ENCODE assay signal across 20 cellular contexts in the genomic region with DNA sequence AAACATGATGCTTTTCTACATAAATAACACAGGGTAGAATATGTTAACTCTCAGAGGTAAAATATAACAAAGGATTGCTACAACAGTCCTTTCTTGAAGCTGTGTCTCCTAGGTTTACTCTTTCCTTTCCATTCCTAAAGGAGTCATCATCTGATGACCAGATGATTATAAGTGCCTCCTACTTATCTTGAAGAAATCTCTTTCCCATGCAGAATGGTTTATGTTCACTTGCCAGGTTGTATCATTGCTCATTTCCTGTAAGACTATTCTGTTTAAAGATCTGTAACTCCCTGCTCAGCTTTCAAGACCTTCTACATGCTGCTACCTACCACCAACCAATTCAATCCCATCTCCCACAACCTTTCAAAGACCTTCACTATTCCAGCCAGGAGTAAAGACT. TPM values are rescaled to one million over a fixed set of nuclear protein-coding genes. Genes with fewer than 3 reads are reported as not detected.
A peak's percentile ranks its signal among the peaks of the same experiment; 100 is the strongest.
DNase-seq lines count a peak whose midpoint lies in the region; ATAC-seq and TF ChIP-seq lines count a peak whose summit lies in the region.
"Had no signal": no experiment of that assay in that cellular context is flagged by ENCODE, and none has a peak within 500 bp of the region (broad histone marks: within the 10 kb centered on the region; RNA-seq: fewer than 3 reads in every experiment).

No MANE protein-coding gene starts in this region.

- H2AFZ ChIP-seq in GM23248: no peak overlapping the region
- no peak overlapping the region for H2AFZ ChIP-seq in neural progenitor cell (replicated peaks)

- in situ Hi-C loops in GM23248 (cut with MboI): no loop called here

- H3K4me3 ChIP-seq in GM23248 (0 out of 2 replicates have a peak overlapping the region, but pooled peaks have one; percentile 33), fibroblast of villous mesenchyme (ENCODE audit: low read depth, low read length) (no peak overlapping the region), neural progenitor cell (no peak overlapping the region)
- H3K4me3 ChIP-seq: cardiac muscle cell, upper lobe of left lung had no signal

- no peak overlapping the region for H3K4me3 Mint-ChIP-seq in neural progenitor cell
- H3K4me3 Mint-ChIP-seq: activated CD4-positive, alpha-beta T cell treated with anti-CD3 and anti-CD28 coated beads for 36 hours had no signal

- no peaks in the 10 kb centered on the region for H3K4me1 Mint-ChIP-seq in neural progenitor cell
- H3K4me1 Mint-ChIP-seq: activated CD4-positive, alpha-beta T cell treated with anti-CD3 and anti-CD28 coated beads for 36 hours had no signal

- H3K27me3 ChIP-seq in GM23248 (replicated peaks; ENCODE audit: insufficient read depth) (no peaks in the 10 kb centered on the region), neural progenitor cell (no peaks in the 10 kb centered on the region)
- H3K27me3 ChIP-seq: cardiac muscle cell, upper lobe of left lung had no signal

- H3K4me1 ChIP-seq in GM23248 (ENCODE audit: insufficient read depth) (peaks cover 19% of the 10 kb centered on the region), neural progenitor cell (no peaks in the 10 kb centered on the region)
- H3K4me1 ChIP-seq: upper lobe of left lung had no signal

- peak overlapping the region; percentile 58 for H3K4me2 ChIP-seq in GM23248 (ENCODE audit: unreplicated experiment)
- H3K4me2 ChIP-seq in neural progenitor cell: no peak overlapping the region

- peaks cover 2% of the 10 kb centered on the region for H3K27me3 Mint-ChIP-seq in neural progenitor cell (ENCODE audit: insufficient read depth, low read depth)
- H3K27me3 Mint-ChIP-seq: activated CD4-positive, alpha-beta T cell treated with anti-CD3 and anti-CD28 coated beads for 36 hours had no signal

- peak; percentile 62 for DNase-seq in A172 (ENCODE audit: low spot score)
- DNase-seq in GM23248: peak; percentile 86
- peak; percentile 87 for DNase-seq in amniotic epithelial cell (ENCODE audit: low read depth)
- peak; percentile 93 for DNase-seq in fibroblast of villous mesenchyme (ENCODE audit: low read depth)
- no peak for DNase-seq in neural progenitor cell (ENCODE audit: low spot score)
- no peak for DNase-seq in NCI-H2107 treated with DMSO at 0.1 percent for 48 hours (lab: John Stamatoyannopoulos, UW; ENCODE audit: unreplicated experiment)
- no peak for DNase-seq in NCI-H2171 treated with DMSO at 0.1 percent for 48 hours (lab: John Stamatoyannopoulos, UW)
- DNase-seq: activated CD4-positive, alpha-beta T cell treated with anti-CD3 and anti-CD28 coated beads for 36 hours; activated CD8-positive, alpha-beta memory T cell treated with anti-CD3 and anti-CD28 coated beads, Interleukin-2, amount 50 U/mL, for 48 hours; activated naive CD4-positive, alpha-beta T cell treated with Interleukin-2 at 50 U/mL for 16 hours; effector memory CD4-positive, alpha-beta T cell; GF-D8; NCI-H1105; nucleus accumbens; SHP77 treated with DMSO at 0.1 percent for 48 hours; stimulated activated CD4-positive, alpha-beta T cell treated with anti-CD3 and anti-CD28 coated beads, Interleukin-12 subunit alpha, Interleukin-12 subunit beta, amount 100 ng/mL, for 4 hours; stimulated activated naive CD8-positive, alpha-beta T cell treated with anti-CD3 and anti-CD28 coated beads, Interleukin-15, Interleukin-2, amounts not matched to agents 100 U/mL and 50 U/mL, for 24 hours; upper lobe of left lung had no signal

- peaks cover 12% of the 10 kb centered on the region for H3K36me3 Mint-ChIP-seq in neural progenitor cell

- TF ChIP-seq CTCF in fibroblast of villous mesenchyme (IDR thresholded peaks at IDR 0.05; ENCODE audit: insufficient read depth, low read depth, low read length) (no peak), neural progenitor cell (IDR thresholded peaks at IDR 0.05) (no peak)

- H3K9ac ChIP-seq in GM23248: peak overlapping the region; percentile 45
- H3K9ac ChIP-seq in neural progenitor cell: no peak overlapping the region

- peaks cover 16% of the 10 kb centered on the region; the same call in 1 of the 2 replicates for H3F3A ChIP-seq in GM23248 (ENCODE audit: insufficient read depth)
- no peaks in the 10 kb centered on the region for H3F3A ChIP-seq in neural progenitor cell (ENCODE audit: low read depth)

- H4K20me1 ChIP-seq in GM23248 (ENCODE audit: insufficient read depth) (no peaks in the 10 kb centered on the region), neural progenitor cell (ENCODE audit: low read depth) (no peaks in the 10 kb centered on the region)

- H3K9me3 ChIP-seq in GM23248 (ENCODE audit: low read depth) (no peaks in the 10 kb centered on the region), neural progenitor cell (ENCODE audit: low read depth) (peaks cover 7% of the 10 kb centered on the region)

- H3K9me2 ChIP-seq in GM23248 (ENCODE audit: insufficient read depth): no peaks in the 10 kb centered on the region

- no peak for ATAC-seq in GM21717 (IDR thresholded peaks at IDR 0.05; ENCODE audit: unreplicated experiment)
- ATAC-seq: activated CD4-positive, alpha-beta T cell treated with anti-CD3 and anti-CD28 coated beads for 36 hours; stimulated activated naive CD8-positive, alpha-beta T cell treated with anti-CD3 and anti-CD28 coated beads, Interleukin-15, Interleukin-2, amounts not matched to agents 100 U/mL and 50 U/mL, for 24 hours had no signal

- H3K27ac Mint-ChIP-seq in neural progenitor cell: no peak overlapping the region
- H3K27ac Mint-ChIP-seq: activated CD4-positive, alpha-beta T cell treated with anti-CD3 and anti-CD28 coated beads for 36 hours had no signal

- H3K79me2 ChIP-seq in GM23248 (ENCODE audit: insufficient read depth): no peaks in the 10 kb centered on the region
- no peaks in the 10 kb centered on the region for H3K79me2 ChIP-seq in neural progenitor cell (ENCODE audit: low read depth)

- H3K36me3 ChIP-seq in GM23248 (ENCODE audit: low read depth) (peaks cover 10% of the 10 kb centered on the region), neural progenitor cell (peaks cover 6% of the 10 kb centered on the region)
- H3K36me3 ChIP-seq: cardiac muscle cell had no signal

- H3K27ac ChIP-seq in GM23248 (peak overlapping the region; percentile 62), neural progenitor cell (no peak overlapping the region)
- H3K27ac ChIP-seq: cardiac muscle cell, upper lobe of left lung had no signal

- H3K9me3 Mint-ChIP-seq in neural progenitor cell: peaks cover 17% of the 10 kb centered on the region

RNA-seq across cellular contexts. Expression of gene PTCH2, which starts 51.5 kb away (rescaled TPM):
- not detected in 2 replicates for total RNA-seq in A172 (2014; rRNA removed; shearing (Covaris generic))
- total RNA-seq in GM23248 (2014; rRNA removed; shearing (Covaris generic)): 0.11 and 0.13 TPM in 2 replicates
- polyA plus RNA-seq in GM23248 (2016; fragmentation: Nextera tagmentation; extraction: Ambion mirVana): 0.05 and 0.11 TPM in 2 replicates
- total RNA-seq in fibroblast of villous mesenchyme (under 0.01 and 0.32 TPM in 2 replicates), neural progenitor cell (ENCODE audit: low replicate concordance) (0.09 TPM in 1 of 2 replicates, not detected in the other)

Comparison
In these comparisons a context has a peak if more than half of its experiments do, and no peak if none do; other contexts are left out.
1. DNase-seq: peak in A172 (single experiment), GM23248 (single experiment), amniotic epithelial cell (single experiment) and fibroblast of villous mesenchyme (single experiment); none in neural progenitor cell (single experiment), NCI-H2107 treated with DMSO at 0.1 percent for 48 hours (single experiment) and NCI-H2171 treated with DMSO at 0.1 percent for 48 hours (single experiment).